ENCODE assay signal across 20 cellular contexts in genomic region chr15:66895794-66896453, GRCh38.
A peak's percentile ranks its signal among the peaks of the same experiment; 100 is the strongest.
DNase-seq lines count a peak whose midpoint lies in the region; ATAC-seq and TF ChIP-seq lines count a peak whose summit lies in the region.
"Had no signal": no experiment of that assay in that cellular context is flagged by ENCODE, and none has a peak within 500 bp of the region (broad histone marks: within the 10 kb centered on the region; RNA-seq: fewer than 3 reads in every experiment).

No MANE protein-coding gene starts in this region.

- no peaks in the 10 kb centered on the region for H3K9me3 Mint-ChIP-seq in activated naive CD4-positive, alpha-beta T cell treated with anti-CD3 and anti-CD28 coated beads, Interleukin-2, amount 50 U/mL, for 24 hours
- H3K9me3 Mint-ChIP-seq in activated naive CD4-positive, alpha-beta T cell treated with anti-CD3 and anti-CD28 coated beads, Interleukin-2, amount 50 U/mL, for 72 hours: peaks cover 0 to 1% of the 10 kb centered on the region in 2 donors

- H3K27me3 ChIP-seq in mesendoderm (ENCODE audit: insufficient read depth, low read length, poor library complexity): no peaks in the 10 kb centered on the region

- no peak overlapping the region for H2AK5ac ChIP-seq in mesendoderm (ENCODE audit: low read length)

- H3K27ac Mint-ChIP-seq in activated naive CD4-positive, alpha-beta T cell treated with anti-CD3 and anti-CD28 coated beads, Interleukin-2, amount 50 U/mL, for 24 hours: peak overlapping the region; percentile 19
- no peak overlapping the region for H3K27ac Mint-ChIP-seq in activated naive CD4-positive, alpha-beta T cell treated with anti-CD3 and anti-CD28 coated beads, Interleukin-2, amount 50 U/mL, for 72 hours
- H3K27ac Mint-ChIP-seq: B cell had no signal

- no peak overlapping the region for H3K9ac ChIP-seq in mesendoderm (ENCODE audit: low read length)
- H3K9ac ChIP-seq: GM23248, KMS-11 had no signal

- H3K36me3 Mint-ChIP-seq in activated naive CD4-positive, alpha-beta T cell treated with anti-CD3 and anti-CD28 coated beads, Interleukin-2, amount 50 U/mL, for 24 hours: no peaks in the 10 kb centered on the region
- no peaks in the 10 kb centered on the region for H3K36me3 Mint-ChIP-seq in activated naive CD4-positive, alpha-beta T cell treated with anti-CD3 and anti-CD28 coated beads, Interleukin-2, amount 50 U/mL, for 72 hours
- H3K36me3 Mint-ChIP-seq: CD14-positive monocyte had no signal

- no peak overlapping the region for H3K4me2 ChIP-seq in mesendoderm (ENCODE audit: low read length)
- H3K4me2 ChIP-seq: KMS-11 had no signal

- H3K4ac ChIP-seq in mesendoderm (ENCODE audit: low read depth, low read length): no peak overlapping the region

- no peaks in the 10 kb centered on the region for H3K79me1 ChIP-seq in mesendoderm (ENCODE audit: low read length)

- H3K4me3 ChIP-seq in coronary artery (no peak overlapping the region), mesendoderm (ENCODE audit: low read length) (no peak overlapping the region)
- H3K4me3 ChIP-seq: A549, GM23248, HAP-1 had no signal

- no peak overlapping the region for H2BK5ac ChIP-seq in mesendoderm (ENCODE audit: low read length)

- no peaks in the 10 kb centered on the region for H3K4me1 Mint-ChIP-seq in activated naive CD4-positive, alpha-beta T cell treated with anti-CD3 and anti-CD28 coated beads, Interleukin-2, amount 50 U/mL, for 24 hours

- H2BK120ac ChIP-seq in mesendoderm (ENCODE audit: low read depth, low read length): no peak overlapping the region

- no peak overlapping the region for H3K4me3 Mint-ChIP-seq in activated naive CD4-positive, alpha-beta T cell treated with anti-CD3 and anti-CD28 coated beads, Interleukin-2, amount 50 U/mL, for 24 hours
- H3K4me3 Mint-ChIP-seq: B cell had no signal

- H3K23ac ChIP-seq in mesendoderm (ENCODE audit: low read length): no peak overlapping the region

- WGBS in mesendoderm (ENCODE audit: extremely low coverage, insufficient coverage, low lambda C conversion rate): no CpG with 5 or more reads among the region's 9 CpGs

- H4K5ac ChIP-seq in mesendoderm (ENCODE audit: low read length): no peak overlapping the region

- H3K27me3 Mint-ChIP-seq in activated naive CD4-positive, alpha-beta T cell treated with anti-CD3 and anti-CD28 coated beads, Interleukin-2, amount 50 U/mL, for 24 hours: no peaks in the 10 kb centered on the region

- H4K8ac ChIP-seq in mesendoderm (ENCODE audit: low read depth, low read length): no peak overlapping the region

- H2BK15ac ChIP-seq in mesendoderm (replicated peaks; ENCODE audit: low read depth): no peak overlapping the region

- TF ChIP-seq CTCF in coronary artery (IDR thresholded peaks at IDR 0.05): no peak

- H3K4me1 ChIP-seq in mesendoderm (ENCODE audit: control insufficient read depth, low read depth, low read length): peaks cover 13% of the 10 kb centered on the region
- H3K4me1 ChIP-seq: HAP-1 had no signal

- no peaks in the 10 kb centered on the region for H3K79me2 ChIP-seq in mesendoderm (ENCODE audit: control insufficient read depth, insufficient read depth, low read length)

- H3K27ac ChIP-seq in coronary artery: no peak overlapping the region
- no peak overlapping the region for H3K27ac ChIP-seq in mesendoderm (ENCODE audit: low read depth, low read length)
- H3K27ac ChIP-seq: KMS-11 had no signal

- ATAC-seq in activated naive CD4-positive, alpha-beta T cell treated with anti-CD3 and anti-CD28 coated beads, Interleukin-2, amount 50 U/mL, for 72 hours: no peak
- ATAC-seq: A549 had no signal

- no peaks in the 10 kb centered on the region for H3K36me3 ChIP-seq in mesendoderm (ENCODE audit: control insufficient read depth, insufficient read depth, low read length)
- H3K36me3 ChIP-seq: HAP-1 had no signal

- H3K18ac ChIP-seq in mesendoderm (ENCODE audit: low read length): peak overlapping the region; percentile 42

- peak overlapping the region; percentile 10 for H3K56ac ChIP-seq in mesendoderm (ENCODE audit: low read length)

- no peak for DNase-seq in activated naive CD4-positive, alpha-beta T cell treated with anti-CD3 and anti-CD28 coated beads, Interleukin-2, amount 50 U/mL, for 72 hours (ENCODE audit: low spot score in 2 of 2)
- DNase-seq in coronary artery (ENCODE audit: low spot score) (peak; percentile 17), mesendoderm (no peak), globus pallidus (ENCODE audit: low spot score) (no peak), retina (no peak), NCI-H345 treated with DMSO at 0.1 percent for 48 hours (lab: John Stamatoyannopoulos, UW; ENCODE audit: unreplicated experiment) (no peak)
- DNase-seq: DMS53, GDM1, NCI-H1092 treated with DMSO at 0.1 percent for 48 hours, NCI-H1436 treated with DMSO at 0.1 percent for 48 hours, NCI-H1930, NCI-H510A treated with DMSO at 0.1 percent for 48 hours, NCI-H748 treated with DMSO at 0.1 percent for 48 hours had no signal
